In the genomic region with DNA sequence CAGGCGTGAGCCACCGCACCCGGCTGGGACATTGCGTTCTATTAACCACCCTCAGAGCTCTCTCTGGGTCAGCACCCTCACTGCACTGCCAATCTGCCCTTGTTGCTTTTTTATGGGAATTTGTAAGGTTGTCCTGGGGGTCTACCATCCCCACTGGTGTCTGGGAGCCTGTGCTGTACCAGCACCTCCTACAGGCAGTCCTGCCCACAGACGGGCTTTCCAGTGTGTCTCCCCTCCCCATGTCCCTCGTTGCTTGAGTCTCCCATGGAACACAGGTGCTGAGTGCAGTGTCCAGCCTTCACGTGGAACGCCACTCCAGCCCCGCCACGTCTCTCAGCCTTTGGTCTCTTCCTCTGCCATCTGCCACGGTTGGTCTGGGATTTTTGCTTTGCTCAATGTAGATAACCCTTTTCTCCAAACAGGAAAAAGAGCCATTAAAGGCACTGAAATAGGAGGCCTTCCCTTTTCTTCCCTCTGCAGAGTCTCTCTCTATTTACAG, we compare ENCODE assay signal across 20 cellular contexts.
"Had no signal": no experiment of that assay in that cellular context is flagged by ENCODE, and none has a peak within 500 bp of the region (broad histone marks: within the 10 kb centered on the region; RNA-seq: fewer than 3 reads in every experiment).

No MANE protein-coding gene starts in this region.

- DNase-seq: activated CD4-positive, alpha-beta T cell treated with anti-CD3 and anti-CD28 coated beads, Interleukin-2, amount 50 U/mL, for 1 hour; activated CD4-positive, CD25-positive, alpha-beta regulatory T cell treated with anti-CD3 and anti-CD28 coated beads, Interleukin-2, amount 50 U/mL, for 72 hours; activated CD8-positive, alpha-beta memory T cell treated with anti-CD3 and anti-CD28 coated beads for 24 hours; activated CD8-positive, alpha-beta memory T cell treated with anti-CD3 and anti-CD28 coated beads, Interleukin-2, amount 50 U/mL, for 48 hours; activated effector memory CD4-positive, alpha-beta T cell treated with Interleukin-2 at 50 U/mL for 16 hours; activated naive CD4-positive, alpha-beta T cell treated with anti-CD3 and anti-CD28 coated beads, Interleukin-2, amount 10 ng/mL, durations not matched to agents 7 days and 5 days; activated naive CD8-positive, alpha-beta T cell treated with anti-CD3 and anti-CD28 coated beads, Interleukin-2, amount 50 U/mL, for 24 hours; activated T-cell treated with anti-CD3 and anti-CD28 coated beads, Interleukin-2, amount 50 U/mL, for 48 hours; central memory CD4-positive, alpha-beta T cell; gastrocnemius medialis; occipital lobe; stimulated activated naive CD8-positive, alpha-beta T cell treated with anti-CD3 and anti-CD28 coated beads, Interleukin-15, Interleukin-2, amounts not matched to agents 100 U/mL and 50 U/mL, for 24 hours; substantia nigra; T1000; uterus had no signal

- H3K27ac Mint-ChIP-seq: activated naive CD4-positive, alpha-beta T cell treated with anti-CD3 and anti-CD28 coated beads, Interleukin-2, amount 10 ng/mL, durations not matched to agents 7 days and 5 days; activated naive CD8-positive, alpha-beta T cell treated with anti-CD3 and anti-CD28 coated beads, Interleukin-2, amount 50 U/mL, for 24 hours; progenitor cell of endocrine pancreas had no signal

- H3K36me3 Mint-ChIP-seq: activated naive CD4-positive, alpha-beta T cell treated with anti-CD3 and anti-CD28 coated beads, Interleukin-2, amount 10 ng/mL, durations not matched to agents 7 days and 5 days; brain; naive thymus-derived CD8-positive, alpha-beta T cell had no signal

- H3K4me1 ChIP-seq: colonic mucosa, gastrocnemius medialis, tibial artery, uterus had no signal

- H3K4me1 Mint-ChIP-seq: activated naive CD4-positive, alpha-beta T cell treated with anti-CD3 and anti-CD28 coated beads, Interleukin-2, amount 10 ng/mL, durations not matched to agents 7 days and 5 days; activated naive CD8-positive, alpha-beta T cell treated with anti-CD3 and anti-CD28 coated beads, Interleukin-2, amount 50 U/mL, for 24 hours; naive thymus-derived CD8-positive, alpha-beta T cell had no signal

- H3K27ac ChIP-seq: colonic mucosa, gastrocnemius medialis, tibial artery, uterus had no signal

- H3K27me3 ChIP-seq: colonic mucosa, uterus had no signal

- H3K9me3 ChIP-seq: colonic mucosa, gastrocnemius medialis, tibial artery, uterus had no signal

- H3K4me3 ChIP-seq: colonic mucosa, gastrocnemius medialis, tibial artery, uterus had no signal

- H3K36me3 ChIP-seq: colonic mucosa, gastrocnemius medialis, tibial artery, uterus had no signal

- H3K4me3 Mint-ChIP-seq: activated naive CD4-positive, alpha-beta T cell treated with anti-CD3 and anti-CD28 coated beads, Interleukin-2, amount 10 ng/mL, durations not matched to agents 7 days and 5 days; activated naive CD8-positive, alpha-beta T cell treated with anti-CD3 and anti-CD28 coated beads, Interleukin-2, amount 50 U/mL, for 24 hours; brain; naive thymus-derived CD8-positive, alpha-beta T cell had no signal

- ATAC-seq: activated naive CD8-positive, alpha-beta T cell treated with anti-CD3 and anti-CD28 coated beads, Interleukin-2, amount 50 U/mL, for 24 hours; gastrocnemius medialis; naive thymus-derived CD8-positive, alpha-beta T cell; stimulated activated naive CD8-positive, alpha-beta T cell treated with anti-CD3 and anti-CD28 coated beads, Interleukin-15, Interleukin-2, amounts not matched to agents 100 U/mL and 50 U/mL, for 24 hours had no signal

- H3K27me3 Mint-ChIP-seq: brain had no signal

- H3K9me3 Mint-ChIP-seq: activated naive CD4-positive, alpha-beta T cell treated with anti-CD3 and anti-CD28 coated beads, Interleukin-2, amount 10 ng/mL, durations not matched to agents 7 days and 5 days; activated naive CD8-positive, alpha-beta T cell treated with anti-CD3 and anti-CD28 coated beads, Interleukin-2, amount 50 U/mL, for 24 hours; brain; naive thymus-derived CD8-positive, alpha-beta T cell had no signal
